2 cellular contexts compared by ENCODE assay signal in genomic region chr2:219662566-219662965, GRCh38.
TF ChIP-seq lines count a peak whose summit lies in the region.

No MANE protein-coding gene starts in this region.

TF ChIP-seq in H1, 55 proteins besides CTCF, POLR2A, EP300 and RAD21:
- TF ChIP-seq HDAC6 (IDR thresholded peaks at IDR 0.05; ENCODE audit: low read depth, low read length), result no peak
- no peak for TF ChIP-seq HDAC2 (IDR thresholded peaks at IDR 0.05; ENCODE audit: borderline replicate concordance in 1 of 2, low read depth in 2 of 2, low read length in 2 of 2)
- TF ChIP-seq TEAD4 (IDR thresholded peaks at IDR 0.05; ENCODE audit: low read depth, low read length), result peak; percentile 71; the same call in 1 of the 2 replicates
- TF ChIP-seq RBBP5 (IDR thresholded peaks at IDR 0.05; ENCODE audit: borderline replicate concordance, low read depth, low read length), result no peak
TF ChIP-seq in H1: peak in this region for 1.

TF ChIP-seq in GM12891, 5 proteins besides CTCF, POLR2A, EP300 and RAD21:
- TF ChIP-seq POU2F2 (IDR thresholded peaks at IDR 0.05; ENCODE audit: low read depth, low read length), result no peak
- TF ChIP-seq TAF1 (IDR thresholded peaks at IDR 0.05; ENCODE audit: low read depth, low read length), result no peak
